28 cellular contexts compared by ENCODE assay signal in genomic region chr11:119889111-119889510, GRCh38.
"Had no signal": no experiment of that assay in that cellular context is flagged by ENCODE, and none has a peak within 500 bp of the region (broad histone marks: within the 10 kb centered on the region; RNA-seq: fewer than 3 reads in every experiment).

No MANE protein-coding gene starts in this region.

- H3K27me3 ChIP-seq: neural progenitor cell, pancreas, right lobe of liver, testis, transverse colon, vagina had no signal

- H3K4me3 Mint-ChIP-seq: naive thymus-derived CD4-positive, alpha-beta T cell; natural killer cell; nephron; neural progenitor cell; stimulated activated memory B cell treated with anti-CD40 and anti-IgM and Interleukin-4, amounts not matched to agents 10 μg/mL and 1 μg/mL and 100 μg/mL, for 72 hours; stimulated activated naive CD8-positive, alpha-beta T cell treated with anti-CD3 and anti-CD28 coated beads, Interleukin-15, amount 100 ng/mL, for 72 hours; type B pancreatic cell had no signal

- H3K9me3 ChIP-seq: neutrophil, pancreas, psoas muscle, right lobe of liver, sigmoid colon, suprapubic skin, testis, tibial artery, transverse colon, vagina had no signal

- H3K36me3 ChIP-seq: neural progenitor cell, neutrophil, pancreas, right lobe of liver, sigmoid colon, suprapubic skin, tibial artery, transverse colon, vagina had no signal

- H3K4me3 ChIP-seq: neural progenitor cell, pancreas, psoas muscle, right lobe of liver, sigmoid colon, suprapubic skin, testis, tibial artery, transverse colon, vagina had no signal

- H3K9me3 Mint-ChIP-seq: naive thymus-derived CD4-positive, alpha-beta T cell; natural killer cell; nephron; neural progenitor cell; stimulated activated naive CD8-positive, alpha-beta T cell treated with anti-CD3 and anti-CD28 coated beads, Interleukin-15, amount 100 ng/mL, for 72 hours; type B pancreatic cell had no signal

- DNase-seq: naive thymus-derived CD4-positive, alpha-beta T cell; natural killer cell; nucleus accumbens; psoas muscle; right cardiac atrium; right lobe of liver; sigmoid colon; small intestine; stimulated activated CD4-positive, alpha-beta T cell treated with anti-CD3 and anti-CD28 coated beads, Interleukin-12 subunit alpha, Interleukin-12 subunit beta, amount 100 ng/mL, for 4 hours; stimulated activated CD4-positive, alpha-beta T cell treated with anti-CD3 and anti-CD28 coated beads, Interleukin-1b, Interleukin-23, amount 100 ng/mL, for 48 hours; stimulated activated CD4-positive, alpha-beta T cell treated with anti-CD3 and anti-CD28 coated beads, Interleukin-4, amount 100 ng/mL, for 1 hour; stimulated activated CD4-positive, alpha-beta T cell treated with anti-CD3 and anti-CD28 coated beads, Interleukin-4, amount 100 ng/mL, for 4 hours; stimulated activated CD8-positive, alpha-beta memory T cell treated with anti-CD3 and anti-CD28 coated beads, Interleukin-4, amount 100 ng/mL, for 48 hours; stimulated activated naive CD4-positive, alpha-beta T cell; stimulated activated naive CD8-positive, alpha-beta T cell treated with anti-CD3 and anti-CD28 coated beads, Interleukin-15, amount 100 ng/mL, for 72 hours; stimulated activated naive CD8-positive, alpha-beta T cell treated with anti-CD3 and anti-CD28 coated beads, Interleukin-15, Interleukin-2, amounts not matched to agents 100 U/mL and 50 U/mL, for 24 hours; testis; tibial artery; transverse colon had no signal

- H3K27ac Mint-ChIP-seq: naive thymus-derived CD4-positive, alpha-beta T cell; natural killer cell; neural progenitor cell; progenitor cell of endocrine pancreas; stimulated activated memory B cell treated with anti-CD40 and anti-IgM and Interleukin-4, amounts not matched to agents 10 μg/mL and 1 μg/mL and 100 μg/mL, for 72 hours; stimulated activated naive CD8-positive, alpha-beta T cell treated with anti-CD3 and anti-CD28 coated beads, Interleukin-15, amount 100 ng/mL, for 72 hours; type B pancreatic cell had no signal

- ATAC-seq: naive thymus-derived CD4-positive, alpha-beta T cell; natural killer cell; pancreas; psoas muscle; right cardiac atrium; right lobe of liver; stimulated activated memory B cell treated with anti-CD40 and anti-IgM and Interleukin-4, amounts not matched to agents 10 μg/mL and 1 μg/mL and 100 μg/mL, for 72 hours; stimulated activated naive CD8-positive, alpha-beta T cell treated with anti-CD3 and anti-CD28 coated beads, Interleukin-15, amount 100 ng/mL, for 72 hours; stimulated activated naive CD8-positive, alpha-beta T cell treated with anti-CD3 and anti-CD28 coated beads, Interleukin-15, Interleukin-2, amounts not matched to agents 100 U/mL and 50 U/mL, for 24 hours had no signal

- H3K36me3 Mint-ChIP-seq: naive thymus-derived CD4-positive, alpha-beta T cell; natural killer cell; neural progenitor cell; stimulated activated memory B cell treated with anti-CD40 and anti-IgM and Interleukin-4, amounts not matched to agents 10 μg/mL and 1 μg/mL and 100 μg/mL, for 72 hours; type B pancreatic cell had no signal

- H3K4me1 Mint-ChIP-seq: natural killer cell; stimulated activated memory B cell treated with anti-CD40 and anti-IgM and Interleukin-4, amounts not matched to agents 10 μg/mL and 1 μg/mL and 100 μg/mL, for 72 hours; stimulated activated naive CD8-positive, alpha-beta T cell treated with anti-CD3 and anti-CD28 coated beads, Interleukin-15, amount 100 ng/mL, for 72 hours had no signal

- H3K27ac ChIP-seq: neural progenitor cell, neutrophil, pancreas, psoas muscle, right lobe of liver, sigmoid colon, suprapubic skin, testis, tibial artery, transverse colon, vagina had no signal

- H3K4me1 ChIP-seq: pancreas, psoas muscle, right lobe of liver, sigmoid colon, suprapubic skin, testis, tibial artery, vagina had no signal
